In genomic region chr17:62965649-62966425, GRCh38 we compare ENCODE assay signal across 8 cellular contexts. TPM values are rescaled to one million over a fixed set of nuclear protein-coding genes. Genes with fewer than 3 reads are reported as not detected.
DNase-seq lines count a peak whose midpoint lies in the region; ATAC-seq and TF ChIP-seq lines count a peak whose summit lies in the region.

TSS of gene TANC2 (plus strand) at chr17:62966235. CDS start at chr17:63009560, 43,325 bp downstream.

- DNase-seq in NCI-H774 (lab: John Stamatoyannopoulos, UW), result peak; percentile 88
- peak; percentile 86 for DNase-seq in activated CD8-positive, alpha-beta T cell treated with anti-CD3 and anti-CD28 coated beads, Interleukin-2, amount 10 ng/mL, durations not matched to agents 7 days and 5 days
- DNase-seq in ecto neural progenitor cell (ENCODE audit: low spot score), result peak; percentile 88
- DNase-seq in right lobe of liver, result peak; percentile 70 to 84 (median 80)
- DNase-seq in stimulated activated CD4-positive, alpha-beta T cell treated with anti-CD3 and anti-CD28 coated beads, Interleukin-2, amount 100 ng/mL, for 4 hours (ENCODE audit: low read depth), result peak; percentile 77
- DNase-seq in GF-D8 (lab: John Stamatoyannopoulos, UW), result no peak

- peak within 1 kb of the TSS; percentile 85 for H3K4me3 Mint-ChIP-seq in activated CD8-positive, alpha-beta T cell treated with anti-CD3 and anti-CD28 coated beads, Interleukin-2, amount 10 ng/mL, durations not matched to agents 7 days and 5 days

- 4% methylated on average over 6 of the region's 82 CpGs for WGBS in right lobe of liver (ENCODE audit: insufficient coverage, low coverage, low lambda C conversion rate, missing lambda C conversion rate)

- TF ChIP-seq CTCF in right lobe of liver (IDR thresholded peaks at IDR 0.05), result peak in 1 of 4 donors; percentile 22

- peak within 1 kb of the TSS; percentile 47 to 67 (median 64) for H3K27ac ChIP-seq in right lobe of liver

- H3K27me3 Mint-ChIP-seq in activated CD8-positive, alpha-beta T cell treated with anti-CD3 and anti-CD28 coated beads, Interleukin-2, amount 10 ng/mL, durations not matched to agents 7 days and 5 days (ENCODE audit: low read depth), result peaks cover 41% of the 10 kb centered on the region

- intact Hi-C loops in right lobe of liver (cut with DNase I), result no loop called here

- ATAC-seq in GM18511 (IDR thresholded peaks at IDR 0.05; ENCODE audit: unreplicated experiment) (peak; percentile 62), HG03354 (IDR thresholded peaks at IDR 0.05; ENCODE audit: poor library complexity, severe bottlenecking, unreplicated experiment) (peak; percentile 65), right lobe of liver (peak; percentile 87 to 93 (median 92))
- ATAC-seq in activated CD8-positive, alpha-beta T cell treated with anti-CD3 and anti-CD28 coated beads, Interleukin-2, amount 10 ng/mL, durations not matched to agents 7 days and 5 days, result peak; percentile 78

- H3K36me3 ChIP-seq in right lobe of liver, result no peaks in the 10 kb centered on the region

- CTCF ChIA-PET in activated CD8-positive, alpha-beta T cell treated with anti-CD3 and anti-CD28 coated beads, Interleukin-2, amount 10 ng/mL, durations not matched to agents 7 days and 5 days (lab: Charles Lee), result interaction anchor here (0.7 to 1.3 kb wide), 2 partner anchors 241 to 441 kb away, joined by 3 read pairs; no protein-coding TSS in a partner anchor

- peaks cover 0 to 8% (median 4%) of the 10 kb centered on the region in 4 donors for H3K4me1 ChIP-seq in right lobe of liver

- no peaks in the 10 kb centered on the region for H3K9me3 ChIP-seq in right lobe of liver

- no peaks in the 10 kb centered on the region for H3K9me3 Mint-ChIP-seq in activated CD8-positive, alpha-beta T cell treated with anti-CD3 and anti-CD28 coated beads, Interleukin-2, amount 10 ng/mL, durations not matched to agents 7 days and 5 days (ENCODE audit: insufficient read depth)

- no peaks in the 10 kb centered on the region for H3K27me3 ChIP-seq in right lobe of liver

- peak within 1 kb of the TSS; percentile 93 for H3K27ac Mint-ChIP-seq in activated CD8-positive, alpha-beta T cell treated with anti-CD3 and anti-CD28 coated beads, Interleukin-2, amount 10 ng/mL, durations not matched to agents 7 days and 5 days

- POLR2A ChIA-PET in activated CD8-positive, alpha-beta T cell treated with anti-CD3 and anti-CD28 coated beads, Interleukin-2, amount 10 ng/mL, durations not matched to agents 7 days and 5 days (lab: Charles Lee), result no interaction called here

- peaks cover 2% of the 10 kb centered on the region for H3K36me3 Mint-ChIP-seq in activated CD8-positive, alpha-beta T cell treated with anti-CD3 and anti-CD28 coated beads, Interleukin-2, amount 10 ng/mL, durations not matched to agents 7 days and 5 days (ENCODE audit: low read depth)

- peak within 1 kb of the TSS; percentile 62 to 77 (median 69) for H3K4me3 ChIP-seq in right lobe of liver

- peaks cover 33% of the 10 kb centered on the region for H3K4me1 Mint-ChIP-seq in activated CD8-positive, alpha-beta T cell treated with anti-CD3 and anti-CD28 coated beads, Interleukin-2, amount 10 ng/mL, durations not matched to agents 7 days and 5 days (ENCODE audit: low read depth)

- peak; percentile 45 for TF ChIP-seq POLR2A in right lobe of liver (IDR thresholded peaks at IDR 0.05)

RNA-seq across cellular contexts. Expression of gene TANC2, which starts in this region (rescaled TPM):
- total RNA-seq in activated CD8-positive, alpha-beta T cell treated with anti-CD3 and anti-CD28 coated beads, Interleukin-2, amount 10 ng/mL, durations not matched to agents 7 days and 5 days, result 1 to 10 TPM; 8.0 to 8.6 TPM
- 10 to 100 TPM in 1 of 6 experiments, 1 to 10 TPM in 5; 3.1 to 10.3 (median 5.2) TPM for total RNA-seq in right lobe of liver
